ENCODE assay signal across 14 cellular contexts in genomic region chr7:141928147-141928894, GRCh38. TPM values are rescaled to one million over a fixed set of nuclear protein-coding genes. Genes with fewer than 3 reads are reported as not detected.
"Had no signal": no experiment of that assay in that cellular context is flagged by ENCODE, and none has a peak within 500 bp of the region (broad histone marks: within the 10 kb centered on the region; RNA-seq: fewer than 3 reads in every experiment).

No MANE protein-coding gene starts in this region.

- H3K4me1 ChIP-seq: gastroesophageal sphincter, lower lobe of right lung, psoas muscle, right lobe of liver had no signal

- DNase-seq: activated B cell treated with CpG ODN at 0.5 μM for 24 hours; activated CD4-positive, alpha-beta T cell treated with anti-CD3 and anti-CD28 coated beads, Interleukin-2, amount 10 ng/mL, durations not matched to agents 24 days and 14 days; activated naive CD4-positive, alpha-beta T cell treated with anti-CD3 and anti-CD28 coated beads for 36 hours; effector CD4-positive, alpha-beta T cell; lower lobe of right lung; midbrain; psoas muscle; right lobe of liver; stimulated activated naive CD4-positive, alpha-beta T cell; trophoblast cell had no signal

- H3K36me3 ChIP-seq: gastroesophageal sphincter, lower lobe of right lung, right lobe of liver had no signal

- H3K4me3 Mint-ChIP-seq: activated B cell treated with CpG ODN at 0.5 μM for 24 hours; activated CD4-positive, alpha-beta T cell treated with anti-CD3 and anti-CD28 coated beads, Interleukin-2, amount 10 ng/mL, durations not matched to agents 24 days and 14 days; activated naive CD4-positive, alpha-beta T cell treated with anti-CD3 and anti-CD28 coated beads for 36 hours; T-helper 1 cell treated with Interleukin-12 subunit alpha and Interleukin-12 subunit beta and Interleukin-4 antibody, amounts not matched to agents 30 μg/mL and 1 μg/mL, for 36 hours had no signal

- H3K4me3 ChIP-seq: gastroesophageal sphincter, lower lobe of right lung, psoas muscle, right lobe of liver had no signal

- H3K9me3 ChIP-seq: lower lobe of right lung, psoas muscle, right lobe of liver had no signal

- H3K27ac Mint-ChIP-seq: activated B cell treated with CpG ODN at 0.5 μM for 24 hours; activated CD4-positive, alpha-beta T cell treated with anti-CD3 and anti-CD28 coated beads, Interleukin-2, amount 10 ng/mL, durations not matched to agents 24 days and 14 days; activated naive CD4-positive, alpha-beta T cell treated with anti-CD3 and anti-CD28 coated beads for 36 hours; T-helper 1 cell treated with Interleukin-12 subunit alpha and Interleukin-12 subunit beta and Interleukin-4 antibody, amounts not matched to agents 30 μg/mL and 1 μg/mL, for 36 hours had no signal

- H3K9me3 Mint-ChIP-seq: activated B cell treated with CpG ODN at 0.5 μM for 24 hours had no signal

- H3K4me1 Mint-ChIP-seq: activated B cell treated with CpG ODN at 0.5 μM for 24 hours; activated CD4-positive, alpha-beta T cell treated with anti-CD3 and anti-CD28 coated beads, Interleukin-2, amount 10 ng/mL, durations not matched to agents 24 days and 14 days had no signal

- H3K27me3 Mint-ChIP-seq: activated B cell treated with CpG ODN at 0.5 μM for 24 hours; activated CD4-positive, alpha-beta T cell treated with anti-CD3 and anti-CD28 coated beads, Interleukin-2, amount 10 ng/mL, durations not matched to agents 24 days and 14 days had no signal

- H3K27me3 ChIP-seq: gastroesophageal sphincter, right lobe of liver had no signal

- H3K27ac ChIP-seq: gastroesophageal sphincter, lower lobe of right lung, psoas muscle, right lobe of liver had no signal

RNA-seq across cellular contexts. Expression of gene OR9A4, which starts 12.1 kb away (rescaled TPM):
- total RNA-seq: activated B cell treated with CpG ODN at 0.5 μM for 24 hours; activated CD4-positive, alpha-beta T cell treated with anti-CD3 and anti-CD28 coated beads, Interleukin-2, amount 10 ng/mL, durations not matched to agents 24 days and 14 days; activated naive CD4-positive, alpha-beta T cell treated with anti-CD3 and anti-CD28 coated beads for 36 hours; astrocyte; cardiac septum; gastroesophageal sphincter; lower lobe of right lung; psoas muscle; right lobe of liver had no signal

RNA-seq across cellular contexts. Expression of gene CLEC5A, which starts 18.5 kb away (rescaled TPM):
- total RNA-seq: activated CD4-positive, alpha-beta T cell treated with anti-CD3 and anti-CD28 coated beads, Interleukin-2, amount 10 ng/mL, durations not matched to agents 24 days and 14 days; activated naive CD4-positive, alpha-beta T cell treated with anti-CD3 and anti-CD28 coated beads for 36 hours; astrocyte had no signal

RNA-seq across cellular contexts. Expression of gene TAS2R38, which starts 45.3 kb away (rescaled TPM):
- total RNA-seq: activated B cell treated with CpG ODN at 0.5 μM for 24 hours; activated CD4-positive, alpha-beta T cell treated with anti-CD3 and anti-CD28 coated beads, Interleukin-2, amount 10 ng/mL, durations not matched to agents 24 days and 14 days; activated naive CD4-positive, alpha-beta T cell treated with anti-CD3 and anti-CD28 coated beads for 36 hours; astrocyte; cardiac septum; gastroesophageal sphincter; lower lobe of right lung; psoas muscle; right lobe of liver had no signal
- polyA plus RNA-seq: psoas muscle had no signal
